Comparison of ENCODE assay signal across 16 cellular contexts in the genomic region with DNA sequence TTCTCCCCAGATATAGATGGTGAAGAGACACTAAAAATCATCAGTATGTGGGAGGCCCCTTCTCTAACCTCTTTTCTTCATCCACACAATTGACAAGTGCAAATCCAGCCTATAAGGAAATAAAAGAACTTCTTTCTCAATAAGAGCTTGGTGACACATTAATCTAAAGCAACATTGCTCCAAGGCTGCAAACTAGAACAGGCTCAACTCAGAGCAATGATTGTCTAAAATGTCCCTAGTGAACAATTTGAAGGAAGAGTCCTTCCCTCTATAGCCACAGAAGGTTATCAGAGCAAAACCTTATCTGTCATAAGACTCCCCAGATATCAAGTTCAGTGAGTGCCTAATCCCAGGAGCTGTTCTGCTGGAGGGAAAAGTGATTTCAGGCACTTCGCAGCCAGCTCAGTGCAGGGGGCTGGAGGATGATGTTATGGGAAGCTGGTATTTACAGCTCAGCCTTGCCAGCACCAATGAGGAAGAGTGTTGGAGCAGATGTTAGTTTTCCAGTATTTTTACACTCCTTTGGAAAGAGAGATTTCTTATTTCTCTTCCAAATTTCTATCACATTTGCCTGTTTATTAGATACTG.
A peak's percentile ranks its signal among the peaks of the same experiment; 100 is the strongest.
DNase-seq lines count a peak whose midpoint lies in the region; ATAC-seq and TF ChIP-seq lines count a peak whose summit lies in the region.
"Had no signal": no experiment of that assay in that cellular context is flagged by ENCODE, and none has a peak within 500 bp of the region (broad histone marks: within the 10 kb centered on the region; RNA-seq: fewer than 3 reads in every experiment).

No MANE protein-coding gene starts in this region.

- H3K9me3 Mint-ChIP-seq in activated CD4-positive, alpha-beta T cell treated with anti-CD3 and anti-CD28 coated beads for 36 hours (ENCODE audit: low read depth) = no peaks in the 10 kb centered on the region
- no peaks in the 10 kb centered on the region for H3K9me3 Mint-ChIP-seq in WTC11
- H3K9me3 Mint-ChIP-seq: endodermal cell had no signal

- H3K4me1 Mint-ChIP-seq in activated CD4-positive, alpha-beta T cell treated with anti-CD3 and anti-CD28 coated beads for 36 hours = peaks cover 88% of the 10 kb centered on the region
- no peaks in the 10 kb centered on the region for H3K4me1 Mint-ChIP-seq in WTC11

- no peaks in the 10 kb centered on the region for H3K9me3 ChIP-seq in heart left ventricle
- no peaks in the 10 kb centered on the region for H3K9me3 ChIP-seq in skeletal muscle tissue (ENCODE audit: control insufficient read depth in 3 of 3, low read length in 3 of 3)
- H3K9me3 ChIP-seq: gastrocnemius medialis, pancreas, SJSA1, spleen, stomach had no signal

- H3K4me3 ChIP-seq in heart left ventricle = no peak overlapping the region
- H3K4me3 ChIP-seq in skeletal muscle tissue (ENCODE audit: low read length in 3 of 3) = no peak overlapping the region
- H3K4me3 ChIP-seq: gastrocnemius medialis, pancreas, SJSA1, spleen, stomach had no signal

- no peak overlapping the region for H3K4me3 Mint-ChIP-seq in activated CD4-positive, alpha-beta T cell treated with anti-CD3 and anti-CD28 coated beads for 36 hours
- H3K4me3 Mint-ChIP-seq in WTC11 = no peak overlapping the region
- H3K4me3 Mint-ChIP-seq: endodermal cell had no signal

- peak overlapping the region; percentile 44 for H3K27ac Mint-ChIP-seq in activated CD4-positive, alpha-beta T cell treated with anti-CD3 and anti-CD28 coated beads for 36 hours
- no peak overlapping the region for H3K27ac Mint-ChIP-seq in WTC11
- H3K27ac Mint-ChIP-seq: endodermal cell had no signal

- intact Hi-C loops in activated CD4-positive, alpha-beta T cell treated with anti-CD3 and anti-CD28 coated beads for 36 hours (cut with DNase I, micrococcal nuclease) = no loop called here
- intact Hi-C loops in heart left ventricle (cut with DNase I) = loop anchor here in 2 of 10 donors (5.0 to 10.0 kb wide), 2 partner anchors 374 to 496 kb away; a partner anchor contains a TSS

- POLR2A ChIA-PET in activated CD4-positive, alpha-beta T cell treated with anti-CD3 and anti-CD28 coated beads for 36 hours (lab: Charles Lee) = no interaction called here
- POLR2A ChIA-PET in WTC11 (lab: Charles Lee) = no interaction called here

- H3K36me3 ChIP-seq in heart left ventricle (no peaks in the 10 kb centered on the region), skeletal muscle tissue (ENCODE audit: control insufficient read depth in 3 of 3, insufficient read depth in 3 of 3, low read length in 3 of 3) (no peaks in the 10 kb centered on the region)
- H3K36me3 ChIP-seq: gastrocnemius medialis, pancreas, SJSA1, spleen, stomach had no signal

- no peak for TF ChIP-seq POLR2A in heart left ventricle (IDR thresholded peaks at IDR 0.05)

- ATAC-seq in activated CD4-positive, alpha-beta T cell treated with anti-CD3 and anti-CD28 coated beads for 36 hours = no peak
- ATAC-seq in heart left ventricle (peak in 3 of 4 donors; percentile 42 to 66 (median 45)), HG02588 (IDR thresholded peaks at IDR 0.05; ENCODE audit: unreplicated experiment) (no peak), WTC11 (no peak), HG02840 (IDR thresholded peaks at IDR 0.05; ENCODE audit: low FRiP score, unreplicated experiment) (no peak)
- ATAC-seq: gastrocnemius medialis had no signal

- DNase-seq in activated CD4-positive, alpha-beta T cell treated with anti-CD3 and anti-CD28 coated beads for 36 hours = no peak
- no peak for DNase-seq in activated CD4-positive, alpha-beta T cell treated with anti-CD3 and anti-CD28 coated beads, Interleukin-2, amount 50 U/mL, for 48 hours
- peak; percentile 44 for DNase-seq in SK-MEL-5 (ENCODE audit: low read depth, low spot score)
- peak in 2 of 5 donors; percentile 16 to 27 for DNase-seq in heart left ventricle
- no peak for DNase-seq in WTC11 (ENCODE audit: low spot score)
- DNase-seq: endodermal cell, gastrocnemius medialis, Karpas-422, midbrain, pancreas, spleen, stomach had no signal

- CTCF ChIA-PET in activated CD4-positive, alpha-beta T cell treated with anti-CD3 and anti-CD28 coated beads for 36 hours (lab: Charles Lee) = interaction anchor here (0.6 to 10.4 kb wide), 13 partner anchors 8 to 1218 kb away, joined by 3 to 94 read pairs (median 5); no protein-coding TSS in a partner anchor
- CTCF ChIA-PET in WTC11 (lab: Charles Lee) = no interaction called here

- peaks cover 26% of the 10 kb centered on the region for H3K36me3 Mint-ChIP-seq in activated CD4-positive, alpha-beta T cell treated with anti-CD3 and anti-CD28 coated beads for 36 hours (ENCODE audit: low read depth)
- H3K36me3 Mint-ChIP-seq in WTC11 = no peaks in the 10 kb centered on the region

- H3K9ac ChIP-seq in skeletal muscle tissue (ENCODE audit: low read depth in 1 of 3, low read length in 3 of 3) = no peak overlapping the region

- H3K27ac ChIP-seq in heart left ventricle (peak overlapping the region in 8 of 12 donors; percentile 23 to 70 (median 36)), skeletal muscle tissue (ENCODE audit: low read depth, low read length) (peak overlapping the region; percentile 19)
- H3K27ac ChIP-seq: pancreas, SJSA1, spleen had no signal

- no peaks in the 10 kb centered on the region for H3K27me3 Mint-ChIP-seq in activated CD4-positive, alpha-beta T cell treated with anti-CD3 and anti-CD28 coated beads for 36 hours
- H3K27me3 Mint-ChIP-seq in WTC11 (ENCODE audit: low read depth) = no peaks in the 10 kb centered on the region

- 35 to 44% (median 39%) methylated on average over 1 of the region's 1 CpG for WGBS in heart left ventricle, 4 donors

- H3K27me3 ChIP-seq in heart left ventricle (no peaks in the 10 kb centered on the region), skeletal muscle tissue (ENCODE audit: control insufficient read depth in 3 of 3, insufficient read depth in 3 of 3, low read length in 3 of 3) (no peaks in the 10 kb centered on the region)
- H3K27me3 ChIP-seq: gastrocnemius medialis, pancreas, SJSA1, spleen, stomach had no signal

- TF ChIP-seq CTCF in heart left ventricle (IDR thresholded peaks at IDR 0.05) = no peak
- TF ChIP-seq CTCF in WTC11 (IDR thresholded peaks at IDR 0.05) = no peak

- peaks cover 0 to 78% (median 49%) of the 10 kb centered on the region in 12 donors for H3K4me1 ChIP-seq in heart left ventricle
- peaks cover 8 to 21% (median 20%) of the 10 kb centered on the region in 3 donors for H3K4me1 ChIP-seq in skeletal muscle tissue (ENCODE audit: control insufficient read depth in 3 of 3, insufficient read depth in 3 of 3, low read length in 3 of 3)
- H3K4me1 ChIP-seq: SJSA1 had no signal

- in situ Hi-C loops in SK-MEL-5 (cut with HindIII; ENCODE audit: low pct_unique_long_range_greater_than_20kb, low sequenced_read_pairs) = no loop called here

TF ChIP-seq in WTC11, 78 proteins besides CTCF, POLR2A, EP300 and RAD21 (continues in another document):
- TF ChIP-seq, protein P1, sequence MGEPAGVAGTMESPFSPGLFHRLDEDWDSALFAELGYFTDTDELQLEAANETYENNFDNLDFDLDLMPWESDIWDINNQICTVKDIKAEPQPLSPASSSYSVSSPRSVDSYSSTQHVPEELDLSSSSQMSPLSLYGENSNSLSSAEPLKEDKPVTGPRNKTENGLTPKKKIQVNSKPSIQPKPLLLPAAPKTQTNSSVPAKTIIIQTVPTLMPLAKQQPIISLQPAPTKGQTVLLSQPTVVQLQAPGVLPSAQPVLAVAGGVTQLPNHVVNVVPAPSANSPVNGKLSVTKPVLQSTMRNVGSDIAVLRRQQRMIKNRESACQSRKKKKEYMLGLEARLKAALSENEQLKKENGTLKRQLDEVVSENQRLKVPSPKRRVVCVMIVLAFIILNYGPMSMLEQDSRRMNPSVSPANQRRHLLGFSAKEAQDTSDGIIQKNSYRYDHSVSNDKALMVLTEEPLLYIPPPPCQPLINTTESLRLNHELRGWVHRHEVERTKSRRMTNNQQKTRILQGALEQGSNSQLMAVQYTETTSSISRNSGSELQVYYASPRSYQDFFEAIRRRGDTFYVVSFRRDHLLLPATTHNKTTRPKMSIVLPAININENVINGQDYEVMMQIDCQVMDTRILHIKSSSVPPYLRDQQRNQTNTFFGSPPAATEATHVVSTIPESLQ (CRISPR knock-in tag; IDR thresholded peaks at IDR 0.05) = no peak
- TF ChIP-seq, protein P2, sequence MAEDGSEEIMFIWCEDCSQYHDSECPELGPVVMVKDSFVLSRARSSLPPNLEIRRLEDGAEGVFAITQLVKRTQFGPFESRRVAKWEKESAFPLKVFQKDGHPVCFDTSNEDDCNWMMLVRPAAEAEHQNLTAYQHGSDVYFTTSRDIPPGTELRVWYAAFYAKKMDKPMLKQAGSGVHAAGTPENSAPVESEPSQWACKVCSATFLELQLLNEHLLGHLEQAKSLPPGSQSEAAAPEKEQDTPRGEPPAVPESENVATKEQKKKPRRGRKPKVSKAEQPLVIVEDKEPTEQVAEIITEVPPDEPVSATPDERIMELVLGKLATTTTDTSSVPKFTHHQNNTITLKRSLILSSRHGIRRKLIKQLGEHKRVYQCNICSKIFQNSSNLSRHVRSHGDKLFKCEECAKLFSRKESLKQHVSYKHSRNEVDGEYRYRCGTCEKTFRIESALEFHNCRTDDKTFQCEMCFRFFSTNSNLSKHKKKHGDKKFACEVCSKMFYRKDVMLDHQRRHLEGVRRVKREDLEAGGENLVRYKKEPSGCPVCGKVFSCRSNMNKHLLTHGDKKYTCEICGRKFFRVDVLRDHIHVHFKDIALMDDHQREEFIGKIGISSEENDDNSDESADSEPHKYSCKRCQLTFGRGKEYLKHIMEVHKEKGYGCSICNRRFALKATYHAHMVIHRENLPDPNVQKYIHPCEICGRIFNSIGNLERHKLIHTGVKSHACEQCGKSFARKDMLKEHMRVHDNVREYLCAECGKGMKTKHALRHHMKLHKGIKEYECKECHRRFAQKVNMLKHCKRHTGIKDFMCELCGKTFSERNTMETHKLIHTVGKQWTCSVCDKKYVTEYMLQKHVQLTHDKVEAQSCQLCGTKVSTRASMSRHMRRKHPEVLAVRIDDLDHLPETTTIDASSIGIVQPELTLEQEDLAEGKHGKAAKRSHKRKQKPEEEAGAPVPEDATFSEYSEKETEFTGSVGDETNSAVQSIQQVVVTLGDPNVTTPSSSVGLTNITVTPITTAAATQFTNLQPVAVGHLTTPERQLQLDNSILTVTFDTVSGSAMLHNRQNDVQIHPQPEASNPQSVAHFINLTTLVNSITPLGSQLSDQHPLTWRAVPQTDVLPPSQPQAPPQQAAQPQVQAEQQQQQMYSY (CRISPR knock-in tag; IDR thresholded peaks at IDR 0.05) = no peak
- TF ChIP-seq ESRRA (CRISPR knock-in tag; IDR thresholded peaks at IDR 0.05; ENCODE audit: borderline replicate concordance) = no peak
- no peak for TF ChIP-seq ZNF232 (CRISPR knock-in tag; IDR thresholded peaks at IDR 0.05)
- TF ChIP-seq MYBL2 (CRISPR knock-in tag; IDR thresholded peaks at IDR 0.05) = no peak
- TF ChIP-seq CBFB (CRISPR knock-in tag; IDR thresholded peaks at IDR 0.05; ENCODE audit: low read depth) = no peak

Comparison
In these comparisons a context has a peak if more than half of its experiments do, and no peak if none do; other contexts are left out.
1. ATAC-seq: peak in heart left ventricle (3 of 4); none in activated CD4-positive, alpha-beta T cell treated with anti-CD3 and anti-CD28 coated beads for 36 hours (single experiment), HG02588 (single experiment), WTC11 (single experiment) and HG02840 (single experiment).